Comparison of ENCODE assay signal across 25 cellular contexts in genomic region chr4:26909369-26909768, GRCh38.
"Had no signal": no experiment of that assay in that cellular context is flagged by ENCODE, and none has a peak within 500 bp of the region (broad histone marks: within the 10 kb centered on the region; RNA-seq: fewer than 3 reads in every experiment).

No MANE protein-coding gene starts in this region.

- DNase-seq: activated CD4-positive, alpha-beta T cell treated with anti-CD3 and anti-CD28 coated beads for 4 hours; activated CD4-positive, alpha-beta T cell treated with anti-CD3 and anti-CD28 coated beads, Interleukin-2, amount 50 U/mL, for 48 hours; activated CD4-positive, CD25-positive, alpha-beta regulatory T cell; activated CD8-positive, alpha-beta memory T cell treated with anti-CD3 and anti-CD28 coated beads, Interleukin-2, amount 50 U/mL, for 48 hours; activated effector memory CD4-positive, alpha-beta T cell treated with anti-CD3 and anti-CD28 coated beads, Interleukin-2, amount 50 U/mL, for 16 hours; activated naive CD4-positive, alpha-beta T cell treated with anti-CD3 and anti-CD28 coated beads, Interleukin-2, amount 10 ng/mL, durations not matched to agents 7 days and 5 days; activated T-cell treated with anti-CD3 and anti-CD28 coated beads, Interleukin-2, amount 50 U/mL, for 48 hours; anterior cingulate cortex; cerebellar nuclear complex; endodermal cell; foreskin keratinocyte; hippocampal formation; left cardiac atrium; stimulated activated CD4-positive, alpha-beta T cell treated with anti-CD3 and anti-CD28 coated beads, Interleukin-12 subunit alpha, Interleukin-12 subunit beta, amount 100 ng/mL, for 4 hours; stimulated activated CD4-positive, alpha-beta T cell treated with anti-CD3 and anti-CD28 coated beads, Interleukin-4, amount 100 ng/mL, for 4 hours; stimulated activated naive CD8-positive, alpha-beta T cell treated with anti-CD3 and anti-CD28 coated beads, Interleukin-15, Interleukin-2, amounts not matched to agents 100 U/mL and 50 U/mL, for 24 hours; thyroid gland; upper lobe of right lung had no signal

- H3K4me3 Mint-ChIP-seq: activated naive CD4-positive, alpha-beta T cell treated with anti-CD3 and anti-CD28 coated beads, Interleukin-2, amount 10 ng/mL, durations not matched to agents 7 days and 5 days; endodermal cell; memory B cell; natural killer cell treated with Interleukin-12 subunit alpha and Interleukin-12 subunit beta and Interleukin-15 and Interleukin-18, amount 100 ng/mL, for 72 hours; T-helper 1 cell treated with Interleukin-12 subunit alpha and Interleukin-12 subunit beta and Interleukin-4 antibody, amounts not matched to agents 30 μg/mL and 1 μg/mL, for 36 hours had no signal

- H3K4me3 ChIP-seq: coronary artery, prostate gland, right atrium auricular region, thyroid gland, upper lobe of right lung had no signal

- H3K27me3 Mint-ChIP-seq: activated naive CD4-positive, alpha-beta T cell treated with anti-CD3 and anti-CD28 coated beads, Interleukin-2, amount 10 ng/mL, durations not matched to agents 7 days and 5 days; memory B cell; natural killer cell treated with Interleukin-12 subunit alpha and Interleukin-12 subunit beta and Interleukin-15 and Interleukin-18, amount 100 ng/mL, for 72 hours had no signal

- H3K9me3 Mint-ChIP-seq: activated naive CD4-positive, alpha-beta T cell treated with anti-CD3 and anti-CD28 coated beads, Interleukin-2, amount 10 ng/mL, durations not matched to agents 7 days and 5 days; endodermal cell; memory B cell; natural killer cell treated with Interleukin-12 subunit alpha and Interleukin-12 subunit beta and Interleukin-15 and Interleukin-18, amount 100 ng/mL, for 72 hours; T-helper 1 cell treated with Interleukin-12 subunit alpha and Interleukin-12 subunit beta and Interleukin-4 antibody, amounts not matched to agents 30 μg/mL and 1 μg/mL, for 36 hours had no signal

- H3K9me3 ChIP-seq: prostate gland, right atrium auricular region, thyroid gland, upper lobe of right lung had no signal

- ATAC-seq: foreskin keratinocyte; left cardiac atrium; natural killer cell treated with Interleukin-12 subunit alpha and Interleukin-12 subunit beta and Interleukin-15 and Interleukin-18, amount 100 ng/mL, for 72 hours; stimulated activated naive CD8-positive, alpha-beta T cell treated with anti-CD3 and anti-CD28 coated beads, Interleukin-15, Interleukin-2, amounts not matched to agents 100 U/mL and 50 U/mL, for 24 hours; upper lobe of right lung had no signal

- H3K27me3 ChIP-seq: foreskin keratinocyte, right atrium auricular region, thyroid gland, upper lobe of right lung had no signal

- H3K27ac Mint-ChIP-seq: activated naive CD4-positive, alpha-beta T cell treated with anti-CD3 and anti-CD28 coated beads, Interleukin-2, amount 10 ng/mL, durations not matched to agents 7 days and 5 days; endodermal cell; memory B cell; T-helper 1 cell treated with Interleukin-12 subunit alpha and Interleukin-12 subunit beta and Interleukin-4 antibody, amounts not matched to agents 30 μg/mL and 1 μg/mL, for 36 hours had no signal

- FAIRE-seq: bronchial epithelial cell had no signal

- H3K36me3 Mint-ChIP-seq: memory B cell had no signal

- H3K36me3 ChIP-seq: prostate gland, right atrium auricular region, thyroid gland, upper lobe of right lung had no signal
